Comparison of ENCODE assay signal across 8 cellular contexts in the genomic region with DNA sequence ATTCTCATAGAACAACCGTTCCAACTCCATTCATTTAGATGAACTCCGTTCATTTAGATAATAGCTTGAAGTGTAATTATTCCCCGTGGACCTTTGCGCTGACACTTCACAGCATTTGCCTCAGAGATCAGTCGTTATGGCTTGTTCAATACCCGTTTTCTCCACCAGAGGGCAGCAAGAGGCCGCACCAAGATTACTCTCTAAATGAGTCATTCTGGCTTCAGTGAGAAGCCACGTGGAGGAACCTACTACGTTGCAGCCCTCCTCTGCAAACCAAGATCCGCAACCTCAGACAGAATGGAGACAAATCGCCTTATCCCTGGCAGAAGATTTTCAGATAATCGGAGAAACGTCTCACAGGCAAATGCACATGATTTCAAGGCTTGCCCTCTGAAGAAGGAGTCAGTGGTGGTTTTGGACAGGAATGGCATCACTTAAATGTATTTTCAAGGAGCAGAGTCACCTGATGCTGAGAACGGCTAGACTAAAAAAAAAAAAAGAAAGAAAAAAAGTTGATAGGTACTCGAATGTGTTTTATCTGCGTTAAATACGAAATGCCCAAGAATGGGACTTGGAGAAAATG.
DNase-seq lines count a peak whose midpoint lies in the region; ATAC-seq, FAIRE-seq and TF ChIP-seq lines count a peak whose summit lies in the region.

No MANE protein-coding gene starts in this region.

- no peak overlapping the region for H3K4me2 ChIP-seq in SK-N-SH

- no peak overlapping the region for H3K27ac Mint-ChIP-seq in activated naive CD4-positive, alpha-beta T cell treated with anti-CD3 and anti-CD28 coated beads, Interleukin-2, amount 50 U/mL, for 72 hours

- POLR2A ChIA-PET in GM10248 (lab: Yijun Ruan, JAX) (no interaction called here), SK-N-SH (lab: Yijun Ruan, JAX) (no interaction called here)

- H3K9me2 ChIP-seq in SK-N-SH, result no peaks in the 10 kb centered on the region

- FAIRE-seq in urothelium cell line (lab: Jason Lieb, UNC), result no peak

- peak; percentile 95 for ATAC-seq in HG02571 (IDR thresholded peaks at IDR 0.05; ENCODE audit: unreplicated experiment)
- peak; percentile 98 to 99 for ATAC-seq in activated naive CD4-positive, alpha-beta T cell treated with anti-CD3 and anti-CD28 coated beads, Interleukin-2, amount 50 U/mL, for 72 hours
- ATAC-seq in psoas muscle, result peak; percentile 98 to 100 (median 99)

- H3K36me3 Mint-ChIP-seq in activated naive CD4-positive, alpha-beta T cell treated with anti-CD3 and anti-CD28 coated beads, Interleukin-2, amount 50 U/mL, for 72 hours, result no peaks in the 10 kb centered on the region

- H3K4me1 ChIP-seq in SK-N-SH (ENCODE audit: control insufficient read depth in 1 of 2, insufficient read depth in 2 of 2, low read depth in 1 of 2, low read length in 1 of 2) (peaks cover 3 to 5% of the 10 kb centered on the region in 2 experiments; a peak in 3 of 4 replicates), cardiac muscle cell (ENCODE audit: low read depth) (no peaks in the 10 kb centered on the region), psoas muscle (peaks cover 7% of the 10 kb centered on the region)

- no peaks in the 10 kb centered on the region for H3K79me2 ChIP-seq in SK-N-SH (ENCODE audit: insufficient read depth)

- peak; percentile 96 for TF ChIP-seq RAD21 in SK-N-SH (IDR thresholded peaks at IDR 0.05; ENCODE audit: low read length)

- intact Hi-C loops in psoas muscle (cut with DNase I), result loop anchor here (5.0 kb wide), 2 partner anchors 81 to 236 kb away; no protein-coding TSS in a partner anchor

- no peaks in the 10 kb centered on the region for H3K9me3 Mint-ChIP-seq in activated naive CD4-positive, alpha-beta T cell treated with anti-CD3 and anti-CD28 coated beads, Interleukin-2, amount 50 U/mL, for 72 hours

- TF ChIP-seq CTCF in GM10248 (IDR thresholded peaks at IDR 0.05; ENCODE audit: control extremely low read depth, extremely low read depth, low read depth, missing control alignments) (peak; percentile 69), NB4 (IDR thresholded peaks at IDR 0.05; ENCODE audit: low read depth, low read length) (peak; percentile 80), SK-N-SH (IDR thresholded peaks at IDR 0.05) (peak; percentile 90), cardiac muscle cell (IDR thresholded peaks at IDR 0.05; ENCODE audit: low read depth, low read length) (peak; percentile 81), psoas muscle (IDR thresholded peaks at IDR 0.05) (peak; percentile 97)

- WGBS in SK-N-SH (ENCODE audit: low lambda C conversion rate), result 25% methylated on average over 17 of the region's 17 CpGs
- 8 to 16% (median 13%) methylated on average over 17 of the region's 17 CpGs for WGBS in psoas muscle, 3 donors

- no peak for TF ChIP-seq POLR2A in NB4 (IDR thresholded peaks at IDR 0.05; ENCODE audit: extremely low read depth, insufficient read length)

- peak; percentile 77 for DNase-seq in GM10248 (ENCODE audit: extremely low spot score)
- peak; percentile 84 for DNase-seq in NB4 (ENCODE audit: low read depth)
- DNase-seq in SK-N-SH, result peak; percentile 68
- peak; percentile 82 to 90 for DNase-seq in activated naive CD4-positive, alpha-beta T cell treated with anti-CD3 and anti-CD28 coated beads, Interleukin-2, amount 50 U/mL, for 72 hours (ENCODE audit: low spot score in 2 of 2)
- DNase-seq in cardiac muscle cell (ENCODE audit: low read depth in 1 of 2, low spot score in 1 of 2), result peak; percentile 83 to 84
- DNase-seq in psoas muscle, result peak; percentile 69 to 84
- DNase-seq in urothelium cell line (ENCODE audit: low spot score), result peak; percentile 85

- peak overlapping the region in 1 of 2 experiments; percentile 19; a peak in 1 of 4 replicates for H3K27ac ChIP-seq in SK-N-SH (ENCODE audit: low read depth in 2 of 2, low read length in 1 of 2)
- no peak overlapping the region for H3K27ac ChIP-seq in cardiac muscle cell
- no peak overlapping the region for H3K27ac ChIP-seq in psoas muscle

- TF ChIP-seq EP300 in SK-N-SH (IDR thresholded peaks at IDR 0.05; ENCODE audit: borderline replicate concordance in 1 of 2, low read depth in 1 of 2, low read length in 1 of 2), result no peak

- no peaks in the 10 kb centered on the region for H4K20me1 ChIP-seq in SK-N-SH (ENCODE audit: insufficient read depth)

- CTCF ChIA-PET in GM10248 (lab: Yijun Ruan, JAX) (interaction anchor here (0.6 to 1.3 kb wide), 8 partner anchors 10 to 243 kb away, joined by 3 to 13 read pairs (median 4); no protein-coding TSS in a partner anchor), SK-N-SH (lab: Yijun Ruan, JAX) (interaction anchor here (0.6 to 8.6 kb wide), 23 partner anchors 13 to 700 kb away, joined by 3 to 120 read pairs (median 3); no protein-coding TSS in a partner anchor)

- H3K36me3 ChIP-seq in SK-N-SH (replicated peaks in 1 of 2; ENCODE audit: control insufficient read depth in 1 of 2, insufficient read depth in 2 of 2, low read length in 1 of 2), result no peaks in the 10 kb centered on the region
- H3K36me3 ChIP-seq in cardiac muscle cell, result no peaks in the 10 kb centered on the region
- H3K36me3 ChIP-seq in psoas muscle (ENCODE audit: insufficient read depth in 1 of 2, low read depth in 1 of 2), result no peaks in the 10 kb centered on the region

- H3K27me3 ChIP-seq in SK-N-SH (ENCODE audit: insufficient read depth), result no peaks in the 10 kb centered on the region
- H3K27me3 ChIP-seq in cardiac muscle cell, result no peaks in the 10 kb centered on the region
- no peaks in the 10 kb centered on the region for H3K27me3 ChIP-seq in psoas muscle (ENCODE audit: insufficient read depth in 3 of 3, low read length in 2 of 3)

- H3K9me3 ChIP-seq in SK-N-SH, result no peaks in the 10 kb centered on the region
- no peaks in the 10 kb centered on the region for H3K9me3 ChIP-seq in cardiac muscle cell (ENCODE audit: low read depth)
- no peaks in the 10 kb centered on the region for H3K9me3 ChIP-seq in psoas muscle

- H3K9ac ChIP-seq in SK-N-SH, result no peak overlapping the region

- H3F3A ChIP-seq in SK-N-SH (replicated peaks; ENCODE audit: insufficient read depth), result no peaks in the 10 kb centered on the region

- no peak overlapping the region for H3K4me3 ChIP-seq in NB4 (ENCODE audit: low read depth, low read length)
- H3K4me3 ChIP-seq in SK-N-SH (ENCODE audit: low read depth in 2 of 2, low read length in 1 of 2), result no peak overlapping the region
- no peak overlapping the region for H3K4me3 ChIP-seq in cardiac muscle cell
- peak overlapping the region; percentile 29 for H3K4me3 ChIP-seq in psoas muscle

- no peak overlapping the region for H2AFZ ChIP-seq in SK-N-SH (ENCODE audit: low read depth)

TF ChIP-seq in SK-N-SH, 30 proteins besides CTCF, POLR2A, EP300 and RAD21 (continues in another document):
- TF ChIP-seq FOSL2 (IDR thresholded peaks at IDR 0.05; ENCODE audit: borderline replicate concordance, low read depth) (peak; percentile 89), TAF1 (IDR thresholded peaks at IDR 0.05; ENCODE audit: borderline replicate concordance, low read depth, low read length) (no peak), MEF2A (IDR thresholded peaks at IDR 0.05; ENCODE audit: borderline replicate concordance, low read depth) (no peak), GATA2 (CRISPR knock-in tag; IDR thresholded peaks at IDR 0.05) (no peak), MXI1 (IDR thresholded peaks at IDR 0.05; ENCODE audit: low read depth, low read length) (peak; percentile 84), EZH2phosphoT487 (IDR thresholded peaks at IDR 0.05; ENCODE audit: borderline replicate concordance, low read depth) (no peak)
- TF ChIP-seq, protein P1, sequence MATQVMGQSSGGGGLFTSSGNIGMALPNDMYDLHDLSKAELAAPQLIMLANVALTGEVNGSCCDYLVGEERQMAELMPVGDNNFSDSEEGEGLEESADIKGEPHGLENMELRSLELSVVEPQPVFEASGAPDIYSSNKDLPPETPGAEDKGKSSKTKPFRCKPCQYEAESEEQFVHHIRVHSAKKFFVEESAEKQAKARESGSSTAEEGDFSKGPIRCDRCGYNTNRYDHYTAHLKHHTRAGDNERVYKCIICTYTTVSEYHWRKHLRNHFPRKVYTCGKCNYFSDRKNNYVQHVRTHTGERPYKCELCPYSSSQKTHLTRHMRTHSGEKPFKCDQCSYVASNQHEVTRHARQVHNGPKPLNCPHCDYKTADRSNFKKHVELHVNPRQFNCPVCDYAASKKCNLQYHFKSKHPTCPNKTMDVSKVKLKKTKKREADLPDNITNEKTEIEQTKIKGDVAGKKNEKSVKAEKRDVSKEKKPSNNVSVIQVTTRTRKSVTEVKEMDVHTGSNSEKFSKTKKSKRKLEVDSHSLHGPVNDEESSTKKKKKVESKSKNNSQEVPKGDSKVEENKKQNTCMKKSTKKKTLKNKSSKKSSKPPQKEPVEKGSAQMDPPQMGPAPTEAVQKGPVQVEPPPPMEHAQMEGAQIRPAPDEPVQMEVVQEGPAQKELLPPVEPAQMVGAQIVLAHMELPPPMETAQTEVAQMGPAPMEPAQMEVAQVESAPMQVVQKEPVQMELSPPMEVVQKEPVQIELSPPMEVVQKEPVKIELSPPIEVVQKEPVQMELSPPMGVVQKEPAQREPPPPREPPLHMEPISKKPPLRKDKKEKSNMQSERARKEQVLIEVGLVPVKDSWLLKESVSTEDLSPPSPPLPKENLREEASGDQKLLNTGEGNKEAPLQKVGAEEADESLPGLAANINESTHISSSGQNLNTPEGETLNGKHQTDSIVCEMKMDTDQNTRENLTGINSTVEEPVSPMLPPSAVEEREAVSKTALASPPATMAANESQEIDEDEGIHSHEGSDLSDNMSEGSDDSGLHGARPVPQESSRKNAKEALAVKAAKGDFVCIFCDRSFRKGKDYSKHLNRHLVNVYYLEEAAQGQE (IDR thresholded peaks at IDR 0.05; ENCODE audit: low read depth, low read length), result 0 out of 2 replicates have a peak, but pooled peaks have one; percentile 25
- TF ChIP-seq, protein P2, sequence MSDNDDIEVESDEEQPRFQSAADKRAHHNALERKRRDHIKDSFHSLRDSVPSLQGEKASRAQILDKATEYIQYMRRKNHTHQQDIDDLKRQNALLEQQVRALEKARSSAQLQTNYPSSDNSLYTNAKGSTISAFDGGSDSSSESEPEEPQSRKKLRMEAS (IDR thresholded peaks at IDR 0.05; ENCODE audit: low read depth), result peak; percentile 97
- TF ChIP-seq, protein P3, sequence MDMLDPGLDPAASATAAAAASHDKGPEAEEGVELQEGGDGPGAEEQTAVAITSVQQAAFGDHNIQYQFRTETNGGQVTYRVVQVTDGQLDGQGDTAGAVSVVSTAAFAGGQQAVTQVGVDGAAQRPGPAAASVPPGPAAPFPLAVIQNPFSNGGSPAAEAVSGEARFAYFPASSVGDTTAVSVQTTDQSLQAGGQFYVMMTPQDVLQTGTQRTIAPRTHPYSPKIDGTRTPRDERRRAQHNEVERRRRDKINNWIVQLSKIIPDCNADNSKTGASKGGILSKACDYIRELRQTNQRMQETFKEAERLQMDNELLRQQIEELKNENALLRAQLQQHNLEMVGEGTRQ (IDR thresholded peaks at IDR 0.05; ENCODE audit: borderline replicate concordance, low read depth, low read length), result no peak
